1 cellular context compared by ENCODE assay signal in genomic region chr22:30245985-30246901, GRCh38.
TF ChIP-seq lines count a peak whose summit lies in the region.

LIF (minus strand) TSS chr22:30246759; CDS start chr22:30246695, 64 bp downstream.

TF ChIP-seq in WTC11, 78 proteins besides CTCF, POLR2A, EP300 and RAD21 (continued from another document and continues in another):
- TF ChIP-seq, protein P1, sequence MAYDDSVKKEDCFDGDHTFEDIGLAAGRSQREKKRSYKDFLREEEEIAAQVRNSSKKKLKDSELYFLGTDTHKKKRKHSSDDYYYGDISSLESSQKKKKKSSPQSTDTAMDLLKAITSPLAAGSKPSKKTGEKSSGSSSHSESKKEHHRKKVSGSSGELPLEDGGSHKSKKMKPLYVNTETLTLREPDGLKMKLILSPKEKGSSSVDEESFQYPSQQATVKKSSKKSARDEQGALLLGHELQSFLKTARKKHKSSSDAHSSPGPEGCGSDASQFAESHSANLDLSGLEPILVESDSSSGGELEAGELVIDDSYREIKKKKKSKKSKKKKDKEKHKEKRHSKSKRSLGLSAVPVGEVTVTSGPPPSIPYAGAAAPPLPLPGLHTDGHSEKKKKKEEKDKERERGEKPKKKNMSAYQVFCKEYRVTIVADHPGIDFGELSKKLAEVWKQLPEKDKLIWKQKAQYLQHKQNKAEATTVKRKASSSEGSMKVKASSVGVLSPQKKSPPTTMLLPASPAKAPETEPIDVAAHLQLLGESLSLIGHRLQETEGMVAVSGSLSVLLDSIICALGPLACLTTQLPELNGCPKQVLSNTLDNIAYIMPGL (CRISPR knock-in tag; IDR thresholded peaks at IDR 0.05), result peak; percentile 81
- TF ChIP-seq, protein P2, sequence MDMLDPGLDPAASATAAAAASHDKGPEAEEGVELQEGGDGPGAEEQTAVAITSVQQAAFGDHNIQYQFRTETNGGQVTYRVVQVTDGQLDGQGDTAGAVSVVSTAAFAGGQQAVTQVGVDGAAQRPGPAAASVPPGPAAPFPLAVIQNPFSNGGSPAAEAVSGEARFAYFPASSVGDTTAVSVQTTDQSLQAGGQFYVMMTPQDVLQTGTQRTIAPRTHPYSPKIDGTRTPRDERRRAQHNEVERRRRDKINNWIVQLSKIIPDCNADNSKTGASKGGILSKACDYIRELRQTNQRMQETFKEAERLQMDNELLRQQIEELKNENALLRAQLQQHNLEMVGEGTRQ (CRISPR knock-in tag; IDR thresholded peaks at IDR 0.05), result peak; percentile 34; the same call in 1 of the 2 replicates
- peak; percentile 22; the same call in 1 of the 2 replicates for TF ChIP-seq TP53 (CRISPR knock-in tag; IDR thresholded peaks at IDR 0.05)
- no peak for TF ChIP-seq ZNF121 (CRISPR knock-in tag; IDR thresholded peaks at IDR 0.05)
- no peak for TF ChIP-seq EMX1 (CRISPR knock-in tag; IDR thresholded peaks at IDR 0.05)
- TF ChIP-seq, protein P3, sequence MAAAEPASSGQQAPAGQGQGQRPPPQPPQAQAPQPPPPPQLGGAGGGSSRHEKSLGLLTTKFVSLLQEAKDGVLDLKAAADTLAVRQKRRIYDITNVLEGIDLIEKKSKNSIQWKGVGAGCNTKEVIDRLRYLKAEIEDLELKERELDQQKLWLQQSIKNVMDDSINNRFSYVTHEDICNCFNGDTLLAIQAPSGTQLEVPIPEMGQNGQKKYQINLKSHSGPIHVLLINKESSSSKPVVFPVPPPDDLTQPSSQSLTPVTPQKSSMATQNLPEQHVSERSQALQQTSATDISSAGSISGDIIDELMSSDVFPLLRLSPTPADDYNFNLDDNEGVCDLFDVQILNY (CRISPR knock-in tag; IDR thresholded peaks at IDR 0.05), result no peak
- TF ChIP-seq, protein P4, sequence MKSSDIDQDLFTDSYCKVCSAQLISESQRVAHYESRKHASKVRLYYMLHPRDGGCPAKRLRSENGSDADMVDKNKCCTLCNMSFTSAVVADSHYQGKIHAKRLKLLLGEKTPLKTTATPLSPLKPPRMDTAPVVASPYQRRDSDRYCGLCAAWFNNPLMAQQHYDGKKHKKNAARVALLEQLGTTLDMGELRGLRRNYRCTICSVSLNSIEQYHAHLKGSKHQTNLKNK (CRISPR knock-in tag; IDR thresholded peaks at IDR 0.05), result no peak
- TF ChIP-seq ZNF317 (CRISPR knock-in tag; IDR thresholded peaks at IDR 0.05; ENCODE audit: borderline replicate concordance, low read depth), result no peak
- no peak for TF ChIP-seq HMGA2 (CRISPR knock-in tag; IDR thresholded peaks at IDR 0.05)
- TF ChIP-seq ZNF671 (CRISPR knock-in tag; IDR thresholded peaks at IDR 0.05), result no peak
- TF ChIP-seq, protein P5, sequence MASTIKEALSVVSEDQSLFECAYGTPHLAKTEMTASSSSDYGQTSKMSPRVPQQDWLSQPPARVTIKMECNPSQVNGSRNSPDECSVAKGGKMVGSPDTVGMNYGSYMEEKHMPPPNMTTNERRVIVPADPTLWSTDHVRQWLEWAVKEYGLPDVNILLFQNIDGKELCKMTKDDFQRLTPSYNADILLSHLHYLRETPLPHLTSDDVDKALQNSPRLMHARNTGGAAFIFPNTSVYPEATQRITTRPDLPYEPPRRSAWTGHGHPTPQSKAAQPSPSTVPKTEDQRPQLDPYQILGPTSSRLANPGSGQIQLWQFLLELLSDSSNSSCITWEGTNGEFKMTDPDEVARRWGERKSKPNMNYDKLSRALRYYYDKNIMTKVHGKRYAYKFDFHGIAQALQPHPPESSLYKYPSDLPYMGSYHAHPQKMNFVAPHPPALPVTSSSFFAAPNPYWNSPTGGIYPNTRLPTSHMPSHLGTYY (CRISPR knock-in tag; IDR thresholded peaks at IDR 0.05), result no peak
- no peak for TF ChIP-seq ATF1 (CRISPR knock-in tag; IDR thresholded peaks at IDR 0.05)
- TF ChIP-seq NR1H2 (CRISPR knock-in tag; IDR thresholded peaks at IDR 0.05), result no peak
- no peak for TF ChIP-seq TCF7 (CRISPR knock-in tag; IDR thresholded peaks at IDR 0.05; ENCODE audit: low read depth)
- no peak for TF ChIP-seq FOXJ3 (CRISPR knock-in tag; IDR thresholded peaks at IDR 0.05; ENCODE audit: borderline replicate concordance)
- TF ChIP-seq PREB (CRISPR knock-in tag; IDR thresholded peaks at IDR 0.05; ENCODE audit: borderline replicate concordance), result no peak; the same call in 1 of the 2 replicates
- TF ChIP-seq NFE2L1 (CRISPR knock-in tag; IDR thresholded peaks at IDR 0.05), result 0 out of 2 replicates have a peak, but pooled peaks have one; percentile 40
- no peak for TF ChIP-seq AR (CRISPR knock-in tag; IDR thresholded peaks at IDR 0.05)
- no peak for TF ChIP-seq SMAD3 (CRISPR knock-in tag; IDR thresholded peaks at IDR 0.05; ENCODE audit: borderline replicate concordance)
- TF ChIP-seq ZNF396 (CRISPR knock-in tag; IDR thresholded peaks at IDR 0.05; ENCODE audit: borderline replicate concordance), result no peak
- peak; percentile 60; the same call in 1 of the 2 replicates for TF ChIP-seq ARID4B (CRISPR knock-in tag; IDR thresholded peaks at IDR 0.05; ENCODE audit: borderline replicate concordance)
- TF ChIP-seq, protein P6, sequence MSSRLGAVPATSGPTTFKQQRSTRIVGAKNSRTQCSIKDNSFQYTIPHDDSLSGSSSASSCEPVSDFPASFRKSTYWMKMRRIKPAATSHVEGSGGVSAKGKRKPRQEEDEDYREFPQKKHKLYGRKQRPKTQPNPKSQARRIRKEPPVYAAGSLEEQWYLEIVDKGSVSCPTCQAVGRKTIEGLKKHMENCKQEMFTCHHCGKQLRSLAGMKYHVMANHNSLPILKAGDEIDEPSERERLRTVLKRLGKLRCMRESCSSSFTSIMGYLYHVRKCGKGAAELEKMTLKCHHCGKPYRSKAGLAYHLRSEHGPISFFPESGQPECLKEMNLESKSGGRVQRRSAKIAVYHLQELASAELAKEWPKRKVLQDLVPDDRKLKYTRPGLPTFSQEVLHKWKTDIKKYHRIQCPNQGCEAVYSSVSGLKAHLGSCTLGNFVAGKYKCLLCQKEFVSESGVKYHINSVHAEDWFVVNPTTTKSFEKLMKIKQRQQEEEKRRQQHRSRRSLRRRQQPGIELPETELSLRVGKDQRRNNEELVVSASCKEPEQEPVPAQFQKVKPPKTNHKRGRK (CRISPR knock-in tag; IDR thresholded peaks at IDR 0.05; ENCODE audit: borderline replicate concordance), result 0 out of 2 replicates have a peak, but pooled peaks have one; percentile 51
- TF ChIP-seq, protein P7, sequence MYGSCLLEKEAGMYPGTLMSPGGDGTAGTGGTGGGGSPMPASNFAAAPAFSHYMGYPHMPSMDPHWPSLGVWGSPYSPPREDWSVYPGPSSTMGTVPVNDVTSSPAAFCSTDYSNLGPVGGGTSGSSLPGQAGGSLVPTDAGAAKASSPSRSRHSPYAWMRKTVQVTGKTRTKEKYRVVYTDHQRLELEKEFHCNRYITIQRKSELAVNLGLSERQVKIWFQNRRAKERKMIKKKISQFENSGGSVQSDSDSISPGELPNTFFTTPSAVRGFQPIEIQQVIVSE (CRISPR knock-in tag; IDR thresholded peaks at IDR 0.05; ENCODE audit: borderline replicate concordance), result no peak
- no peak for TF ChIP-seq NR2C2 (CRISPR knock-in tag; IDR thresholded peaks at IDR 0.05)
- no peak for TF ChIP-seq IRF1 (CRISPR knock-in tag; IDR thresholded peaks at IDR 0.05)
- TF ChIP-seq, protein P8, sequence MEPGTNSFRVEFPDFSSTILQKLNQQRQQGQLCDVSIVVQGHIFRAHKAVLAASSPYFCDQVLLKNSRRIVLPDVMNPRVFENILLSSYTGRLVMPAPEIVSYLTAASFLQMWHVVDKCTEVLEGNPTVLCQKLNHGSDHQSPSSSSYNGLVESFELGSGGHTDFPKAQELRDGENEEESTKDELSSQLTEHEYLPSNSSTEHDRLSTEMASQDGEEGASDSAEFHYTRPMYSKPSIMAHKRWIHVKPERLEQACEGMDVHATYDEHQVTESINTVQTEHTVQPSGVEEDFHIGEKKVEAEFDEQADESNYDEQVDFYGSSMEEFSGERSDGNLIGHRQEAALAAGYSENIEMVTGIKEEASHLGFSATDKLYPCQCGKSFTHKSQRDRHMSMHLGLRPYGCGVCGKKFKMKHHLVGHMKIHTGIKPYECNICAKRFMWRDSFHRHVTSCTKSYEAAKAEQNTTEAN (CRISPR knock-in tag; IDR thresholded peaks at IDR 0.05), result no peak; the same call in 1 of the 2 replicates
- no peak for TF ChIP-seq RORB (CRISPR knock-in tag; IDR thresholded peaks at IDR 0.05)
- no peak for TF ChIP-seq ZNF281 (CRISPR knock-in tag; IDR thresholded peaks at IDR 0.05)
- TF ChIP-seq GRHL2 (CRISPR knock-in tag; IDR thresholded peaks at IDR 0.05; ENCODE audit: insufficient replicate concordance, severe bottlenecking), result no peak
- TF ChIP-seq FOXK1 (CRISPR knock-in tag; IDR thresholded peaks at IDR 0.05), result no peak
- no peak for TF ChIP-seq ZBTB21 (CRISPR knock-in tag; IDR thresholded peaks at IDR 0.05; ENCODE audit: borderline replicate concordance)
- no peak for TF ChIP-seq GTF2I (CRISPR knock-in tag; conservative IDR thresholded peaks at IDR 0.05)
- TF ChIP-seq RELA (CRISPR knock-in tag; IDR thresholded peaks at IDR 0.05; ENCODE audit: borderline replicate concordance), result no peak
